29 cellular contexts compared by ENCODE assay signal in genomic region chr1:176384841-176385240, GRCh38.
"Had no signal": no experiment of that assay in that cellular context is flagged by ENCODE, and none has a peak within 500 bp of the region (broad histone marks: within the 10 kb centered on the region; RNA-seq: fewer than 3 reads in every experiment).

No MANE protein-coding gene starts in this region.

- H3K36me3 ChIP-seq: adrenal gland, breast epithelium, cardiac muscle cell, colonic mucosa, heart left ventricle had no signal

- H3K4me1 ChIP-seq: adrenal gland, breast epithelium, colonic mucosa, heart left ventricle had no signal

- H3K27me3 ChIP-seq: adrenal gland, breast epithelium, cardiac muscle cell, colonic mucosa, heart left ventricle had no signal

- H3K9me3 ChIP-seq: adrenal gland, colonic mucosa had no signal

- DNase-seq: activated CD4-positive, alpha-beta memory T cell treated with anti-CD3 and anti-CD28 coated beads for 36 hours; activated CD4-positive, alpha-beta T cell treated with anti-CD3 and anti-CD28 coated beads for 36 hours; activated CD4-positive, alpha-beta T cell treated with anti-CD3 and anti-CD28 coated beads, Interleukin-2, amount 10 ng/mL, durations not matched to agents 24 days and 14 days; activated CD4-positive, CD25-positive, alpha-beta regulatory T cell; activated CD4-positive, CD25-positive, alpha-beta regulatory T cell treated with anti-CD3 and anti-CD28 coated beads, Interleukin-2, amount 50 U/mL, for 72 hours; activated CD8-positive, alpha-beta memory T cell treated with anti-CD3 and anti-CD28 coated beads, Interleukin-2, amount 10 ng/mL, durations not matched to agents 7 days and 5 days; activated CD8-positive, alpha-beta memory T cell treated with anti-CD3 and anti-CD28 coated beads, Interleukin-2, amount 50 U/mL, for 4 hours; activated CD8-positive, alpha-beta T cell treated with anti-CD3 and anti-CD28 coated beads, Interleukin-2, amount 10 ng/mL, durations not matched to agents 7 days and 5 days; activated effector memory CD4-positive, alpha-beta T cell treated with Interleukin-2 at 50 U/mL for 16 hours; activated naive CD4-positive, alpha-beta T cell treated with anti-CD3 and anti-CD28 coated beads for 36 hours; activated naive CD8-positive, alpha-beta T cell treated with anti-CD3 and anti-CD28 coated beads for 36 hours; activated naive CD8-positive, alpha-beta T cell treated with anti-CD3 and anti-CD28 coated beads, Interleukin-2, amount 50 U/mL, for 24 hours; activated T-cell treated with anti-CD3 and anti-CD28 coated beads for 4 hours; activated T-cell treated with anti-CD3 and anti-CD28 coated beads, Interleukin-2, amount 50 U/mL, for 24 hours; adrenal gland; amygdala; aorta; central memory CD4-positive, alpha-beta T cell; cerebellar nuclear complex; colonic mucosa; effector memory CD4-positive, alpha-beta T cell; endodermal cell; foreskin fibroblast; heart left ventricle; T-helper 1 cell; T-helper 17 cell; T1000 had no signal

- H3K4me3 ChIP-seq: adrenal gland, breast epithelium, cardiac muscle cell, colonic mucosa, heart left ventricle had no signal

- H3K27ac ChIP-seq: adrenal gland, breast epithelium, cardiac muscle cell, colonic mucosa, heart left ventricle had no signal
